Comparison of ENCODE assay signal across 19 cellular contexts in genomic region chr2:128611421-128612320, GRCh38.
DNase-seq lines count a peak whose midpoint lies in the region; ATAC-seq and TF ChIP-seq lines count a peak whose summit lies in the region.
"Had no signal": no experiment of that assay in that cellular context is flagged by ENCODE, and none has a peak within 500 bp of the region (broad histone marks: within the 10 kb centered on the region; RNA-seq: fewer than 3 reads in every experiment).

No MANE protein-coding gene starts in this region.

- no peak overlapping the region for H3K4me3 Mint-ChIP-seq in osteocyte (ENCODE audit: unreplicated experiment)
- H3K4me3 Mint-ChIP-seq: GM23338 had no signal

- no peak overlapping the region for H3K27ac Mint-ChIP-seq in osteocyte (ENCODE audit: unreplicated experiment)
- H3K27ac Mint-ChIP-seq: GM23338 had no signal

- no peak overlapping the region for H3K9ac ChIP-seq in GM23248
- H3K9ac ChIP-seq: KMS-11 had no signal

- no peaks in the 10 kb centered on the region for H3K27me3 ChIP-seq in brain microvascular endothelial cell (replicated peaks)
- H3K27me3 ChIP-seq in upper lobe of right lung = no peaks in the 10 kb centered on the region
- no peaks in the 10 kb centered on the region for H3K27me3 ChIP-seq in GM23248 (replicated peaks; ENCODE audit: insufficient read depth)

- TF ChIP-seq CTCF in brain microvascular endothelial cell (IDR thresholded peaks at IDR 0.05; ENCODE audit: low read depth, low read length, missing control alignments) (peak; percentile 17), upper lobe of right lung (IDR thresholded peaks at IDR 0.05) (no peak), osteocyte (IDR thresholded peaks at IDR 0.05) (no peak)

- H3K36me3 ChIP-seq in brain microvascular endothelial cell (replicated peaks) (no peaks in the 10 kb centered on the region), upper lobe of right lung (no peaks in the 10 kb centered on the region), GM23248 (ENCODE audit: low read depth) (no peaks in the 10 kb centered on the region)

- H3K4me1 Mint-ChIP-seq in osteocyte (ENCODE audit: unreplicated experiment) = peaks cover 15% of the 10 kb centered on the region

- peak; percentile 27 for DNase-seq in activated effector memory CD4-positive, alpha-beta T cell treated with anti-CD3 and anti-CD28 coated beads, Interleukin-2, amount 50 U/mL, for 16 hours
- DNase-seq in activated effector memory CD4-positive, alpha-beta T cell treated with Interleukin-2 at 50 U/mL for 16 hours = no peak
- DNase-seq in brain microvascular endothelial cell = no peak
- peak; percentile 82 for DNase-seq in mesenteric fat pad (ENCODE audit: low spot score)
- DNase-seq in upper lobe of right lung = peak; percentile 54
- DNase-seq in osteocyte (ENCODE audit: extremely low spot score, unreplicated experiment) = no peak
- DNase-seq in GM23248 = no peak
- no peak for DNase-seq in NCI-H2171 (lab: John Stamatoyannopoulos, UW)
- DNase-seq: 8988T, COR-L47, MV-4-11, NCI-H1694 treated with DMSO at 0.1 percent for 48 hours, NCI-H226, NCI-H524, NCI-H82, OCI-M1, SIG-M5 had no signal

- no peak for ATAC-seq in upper lobe of right lung
- ATAC-seq: GM23338 had no signal

- 83 to 84% methylated on average over 8 of the region's 8 CpGs for WGBS in GM23248 (ENCODE audit: low coverage in 1 of 2, low lambda C conversion rate in 2 of 2, missing lambda C conversion rate in 2 of 2), 2 experiments

- no peaks in the 10 kb centered on the region for H3K9me3 Mint-ChIP-seq in osteocyte (ENCODE audit: unreplicated experiment)

- H3K4me3 ChIP-seq in brain microvascular endothelial cell (ENCODE audit: low read depth, low read length) (no peak overlapping the region), upper lobe of right lung (no peak overlapping the region), GM23248 (no peak overlapping the region)
- H3K4me3 ChIP-seq: GM23338 had no signal

- no peaks in the 10 kb centered on the region for H4K20me1 ChIP-seq in GM23248 (ENCODE audit: insufficient read depth)

- H3K4me2 ChIP-seq in GM23248 (ENCODE audit: unreplicated experiment) = no peak overlapping the region
- H3K4me2 ChIP-seq: GM23338, KMS-11 had no signal

- H3K27ac ChIP-seq in brain microvascular endothelial cell (no peak overlapping the region), upper lobe of right lung (no peak overlapping the region), GM23248 (no peak overlapping the region)
- H3K27ac ChIP-seq: KMS-11 had no signal

- H2AFZ ChIP-seq in GM23248 = no peak overlapping the region
- H2AFZ ChIP-seq: GM23338 had no signal

- no peaks in the 10 kb centered on the region for H3K27me3 Mint-ChIP-seq in osteocyte (ENCODE audit: unreplicated experiment)

- H3K79me2 ChIP-seq in GM23248 (ENCODE audit: insufficient read depth) = no peaks in the 10 kb centered on the region

- H3K9me2 ChIP-seq in GM23248 (ENCODE audit: insufficient read depth) = no peaks in the 10 kb centered on the region

- no peaks in the 10 kb centered on the region for H3K36me3 Mint-ChIP-seq in osteocyte (ENCODE audit: unreplicated experiment)

- no peaks in the 10 kb centered on the region for H3F3A ChIP-seq in GM23248 (ENCODE audit: insufficient read depth)

- in situ Hi-C loops in brain microvascular endothelial cell (cut with HindIII; ENCODE audit: low pct_ligation_motif_present, low sequenced_read_pairs) (no loop called here), GM23248 (cut with MboI) (no loop called here)

- no peaks in the 10 kb centered on the region for H3K9me3 ChIP-seq in upper lobe of right lung
- H3K9me3 ChIP-seq in GM23248 (ENCODE audit: low read depth) = no peaks in the 10 kb centered on the region

- no peaks in the 10 kb centered on the region for H3K4me1 ChIP-seq in upper lobe of right lung
- H3K4me1 ChIP-seq in GM23248 (ENCODE audit: insufficient read depth) = no peaks in the 10 kb centered on the region

- intact Hi-C loops in upper lobe of right lung (cut with DNase I) = no loop called here

Comparison
In these comparisons a context has a peak if more than half of its experiments do, and no peak if none do; other contexts are left out.
1. DNase-seq: peak in activated effector memory CD4-positive, alpha-beta T cell treated with anti-CD3 and anti-CD28 coated beads, Interleukin-2, amount 50 U/mL, for 16 hours (single experiment), mesenteric fat pad (single experiment) and upper lobe of right lung (single experiment); none in activated effector memory CD4-positive, alpha-beta T cell treated with Interleukin-2 at 50 U/mL for 16 hours (single experiment), brain microvascular endothelial cell (single experiment), osteocyte (single experiment), GM23248 (single experiment) and NCI-H2171 (single experiment).